In the genomic region with DNA sequence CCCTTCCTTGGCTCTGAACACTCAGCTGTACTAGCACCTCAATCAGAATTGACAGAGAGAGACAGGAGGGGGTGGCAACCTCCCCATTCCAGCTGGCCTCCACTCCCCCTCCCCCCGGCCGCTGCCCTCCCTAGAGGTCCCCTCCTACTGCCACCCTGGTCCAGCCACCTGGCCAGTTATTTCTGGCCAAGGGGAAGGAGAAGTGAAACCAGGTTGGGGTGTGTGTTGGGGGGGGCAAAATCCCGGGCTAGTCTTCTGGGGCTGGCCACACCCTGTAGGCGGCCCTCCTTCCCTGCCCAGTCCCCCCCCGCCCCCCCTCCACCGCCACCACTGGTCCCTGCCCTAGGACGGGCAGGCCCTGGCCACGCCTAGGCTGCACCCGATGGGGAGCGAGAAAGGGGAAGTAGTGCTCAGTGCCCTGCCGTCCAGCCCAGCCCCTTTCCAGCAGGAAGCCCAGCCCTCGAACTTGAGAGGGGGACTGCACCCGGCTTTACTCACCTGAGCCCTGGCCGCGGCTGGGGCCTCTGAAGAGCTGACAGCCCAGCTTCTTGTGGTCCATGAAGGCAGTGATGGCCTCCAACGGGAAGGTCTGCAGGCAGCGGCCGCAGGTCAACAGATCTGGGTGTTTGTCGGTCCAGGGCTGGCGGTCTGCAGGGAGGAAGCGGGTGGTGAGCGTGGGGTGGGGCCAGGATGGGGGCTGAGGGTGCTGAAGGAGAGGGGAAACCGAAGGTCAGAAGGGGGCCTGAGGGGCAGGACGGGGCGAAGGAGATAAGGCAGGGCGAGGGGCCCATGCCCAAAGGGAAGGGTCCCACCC, we compare ENCODE assay signal across 1 cellular context.
TF ChIP-seq lines count a peak whose summit lies in the region.

No MANE protein-coding gene starts in this region.

TF ChIP-seq in HepG2, 621 proteins besides CTCF, POLR2A, EP300 and RAD21 (continued from another document):
- TF ChIP-seq, protein P1, sequence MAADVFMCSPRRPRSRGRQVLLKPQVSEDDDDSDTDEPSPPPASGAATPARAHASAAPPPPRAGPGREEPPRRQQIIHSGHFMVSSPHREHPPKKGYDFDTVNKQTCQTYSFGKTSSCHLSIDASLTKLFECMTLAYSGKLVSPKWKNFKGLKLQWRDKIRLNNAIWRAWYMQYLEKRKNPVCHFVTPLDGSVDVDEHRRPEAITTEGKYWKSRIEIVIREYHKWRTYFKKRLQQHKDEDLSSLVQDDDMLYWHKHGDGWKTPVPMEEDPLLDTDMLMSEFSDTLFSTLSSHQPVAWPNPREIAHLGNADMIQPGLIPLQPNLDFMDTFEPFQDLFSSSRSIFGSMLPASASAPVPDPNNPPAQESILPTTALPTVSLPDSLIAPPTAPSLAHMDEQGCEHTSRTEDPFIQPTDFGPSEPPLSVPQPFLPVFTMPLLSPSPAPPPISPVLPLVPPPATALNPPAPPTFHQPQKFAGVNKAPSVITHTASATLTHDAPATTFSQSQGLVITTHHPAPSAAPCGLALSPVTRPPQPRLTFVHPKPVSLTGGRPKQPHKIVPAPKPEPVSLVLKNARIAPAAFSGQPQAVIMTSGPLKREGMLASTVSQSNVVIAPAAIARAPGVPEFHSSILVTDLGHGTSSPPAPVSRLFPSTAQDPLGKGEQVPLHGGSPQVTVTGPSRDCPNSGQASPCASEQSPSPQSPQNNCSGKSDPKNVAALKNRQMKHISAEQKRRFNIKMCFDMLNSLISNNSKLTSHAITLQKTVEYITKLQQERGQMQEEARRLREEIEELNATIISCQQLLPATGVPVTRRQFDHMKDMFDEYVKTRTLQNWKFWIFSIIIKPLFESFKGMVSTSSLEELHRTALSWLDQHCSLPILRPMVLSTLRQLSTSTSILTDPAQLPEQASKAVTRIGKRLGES (CRISPR knock-in tag; IDR thresholded peaks at IDR 0.05; ENCODE audit: borderline replicate concordance): no peak
- TF ChIP-seq ZNF296 (CRISPR knock-in tag; conservative IDR thresholded peaks at IDR 0.05) (peak; percentile 33; the same call in 1 of the 2 replicates), ZNF737 (CRISPR knock-in tag; IDR thresholded peaks at IDR 0.05; ENCODE audit: borderline replicate concordance) (peak; percentile 67; the same call in 1 of the 2 replicates), ZNF780A (CRISPR knock-in tag; IDR thresholded peaks at IDR 0.05) (no peak), ZNF850 (CRISPR knock-in tag; conservative IDR thresholded peaks at IDR 0.05) (no peak), ZNF354B (CRISPR knock-in tag; IDR thresholded peaks at IDR 0.05) (no peak), POGZ (CRISPR knock-in tag; IDR thresholded peaks at IDR 0.05) (0 out of 2 replicates have a peak, but pooled peaks have one; percentile 11), HHEX (CRISPR knock-in tag; IDR thresholded peaks at IDR 0.05) (no peak)
- TF ChIP-seq, protein P2, sequence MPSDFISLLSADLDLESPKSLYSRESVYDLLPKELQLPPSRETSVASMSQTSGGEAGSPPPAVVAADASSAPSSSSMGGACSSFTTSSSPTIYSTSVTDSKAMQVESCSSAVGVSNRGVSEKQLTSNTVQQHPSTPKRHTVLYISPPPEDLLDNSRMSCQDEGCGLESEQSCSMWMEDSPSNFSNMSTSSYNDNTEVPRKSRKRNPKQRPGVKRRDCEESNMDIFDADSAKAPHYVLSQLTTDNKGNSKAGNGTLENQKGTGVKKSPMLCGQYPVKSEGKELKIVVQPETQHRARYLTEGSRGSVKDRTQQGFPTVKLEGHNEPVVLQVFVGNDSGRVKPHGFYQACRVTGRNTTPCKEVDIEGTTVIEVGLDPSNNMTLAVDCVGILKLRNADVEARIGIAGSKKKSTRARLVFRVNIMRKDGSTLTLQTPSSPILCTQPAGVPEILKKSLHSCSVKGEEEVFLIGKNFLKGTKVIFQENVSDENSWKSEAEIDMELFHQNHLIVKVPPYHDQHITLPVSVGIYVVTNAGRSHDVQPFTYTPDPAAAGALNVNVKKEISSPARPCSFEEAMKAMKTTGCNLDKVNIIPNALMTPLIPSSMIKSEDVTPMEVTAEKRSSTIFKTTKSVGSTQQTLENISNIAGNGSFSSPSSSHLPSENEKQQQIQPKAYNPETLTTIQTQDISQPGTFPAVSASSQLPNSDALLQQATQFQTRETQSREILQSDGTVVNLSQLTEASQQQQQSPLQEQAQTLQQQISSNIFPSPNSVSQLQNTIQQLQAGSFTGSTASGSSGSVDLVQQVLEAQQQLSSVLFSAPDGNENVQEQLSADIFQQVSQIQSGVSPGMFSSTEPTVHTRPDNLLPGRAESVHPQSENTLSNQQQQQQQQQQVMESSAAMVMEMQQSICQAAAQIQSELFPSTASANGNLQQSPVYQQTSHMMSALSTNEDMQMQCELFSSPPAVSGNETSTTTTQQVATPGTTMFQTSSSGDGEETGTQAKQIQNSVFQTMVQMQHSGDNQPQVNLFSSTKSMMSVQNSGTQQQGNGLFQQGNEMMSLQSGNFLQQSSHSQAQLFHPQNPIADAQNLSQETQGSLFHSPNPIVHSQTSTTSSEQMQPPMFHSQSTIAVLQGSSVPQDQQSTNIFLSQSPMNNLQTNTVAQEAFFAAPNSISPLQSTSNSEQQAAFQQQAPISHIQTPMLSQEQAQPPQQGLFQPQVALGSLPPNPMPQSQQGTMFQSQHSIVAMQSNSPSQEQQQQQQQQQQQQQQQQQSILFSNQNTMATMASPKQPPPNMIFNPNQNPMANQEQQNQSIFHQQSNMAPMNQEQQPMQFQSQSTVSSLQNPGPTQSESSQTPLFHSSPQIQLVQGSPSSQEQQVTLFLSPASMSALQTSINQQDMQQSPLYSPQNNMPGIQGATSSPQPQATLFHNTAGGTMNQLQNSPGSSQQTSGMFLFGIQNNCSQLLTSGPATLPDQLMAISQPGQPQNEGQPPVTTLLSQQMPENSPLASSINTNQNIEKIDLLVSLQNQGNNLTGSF (CRISPR knock-in tag; IDR thresholded peaks at IDR 0.05): no peak
